ENCODE assay signal across 21 cellular contexts in genomic region chr12:132014092-132014914, GRCh38.
DNase-seq lines count a peak whose midpoint lies in the region; ATAC-seq, FAIRE-seq and TF ChIP-seq lines count a peak whose summit lies in the region.
"Had no signal": no experiment of that assay in that cellular context is flagged by ENCODE, and none has a peak within 500 bp of the region (broad histone marks: within the 10 kb centered on the region; RNA-seq: fewer than 3 reads in every experiment).

No MANE protein-coding gene starts in this region.

- TF ChIP-seq POLR2A in K562 (conservative IDR thresholded peaks at IDR 0.05), result no peak

- H3K4me3 Mint-ChIP-seq in activated T-cell treated with anti-CD3 and anti-CD28 coated beads, Interleukin-2, amount 50 U/mL, for 24 hours, result no peak overlapping the region
- H3K4me3 Mint-ChIP-seq: activated CD8-positive, alpha-beta T cell treated with anti-CD3 and anti-CD28 coated beads, Interleukin-2, amount 10 ng/mL, durations not matched to agents 7 days and 5 days; activated T-cell treated with anti-CD3 and anti-CD28 coated beads, Interleukin-2, amount 50 U/mL, for 72 hours had no signal

- TF ChIP-seq RAD21 in K562 (CRISPR knock-in tag; conservative IDR thresholded peaks at IDR 0.05 in 1 of 2, IDR thresholded peaks at IDR 0.05 in 1 of 2), result no peak

- POLR2A ChIA-PET in K562 (lab: Yijun Ruan, JAX), result no interaction called here
- POLR2A ChIA-PET in A673 (lab: Charles Lee; ENCODE audit: low non-redundant PET), result no interaction called here

- TF ChIP-seq CTCF in K562 (IDR thresholded peaks at IDR 0.05 in 2 of 3, conservative IDR thresholded peaks at IDR 0.05 in 1 of 3; ENCODE audit: insufficient read depth in 2 of 3, low read depth in 1 of 3, low read length in 3 of 3) (no peak), GM20000 (IDR thresholded peaks at IDR 0.05; ENCODE audit: extremely low read depth, missing control alignments) (no peak), A673 (conservative IDR thresholded peaks at IDR 0.05; ENCODE audit: low read depth, low read length) (no peak)

- CTCF ChIA-PET in K562 (lab: Yijun Ruan, JAX; ENCODE audit: low intra/inter-chr PET ratio) (no interaction called here), A673 (lab: Charles Lee) (interaction anchor here (0.6 kb wide), 1 partner anchor 65 kb away, joined by 3 read pairs; the partner anchor contains the start of gene EP400)

- H4K20me1 ChIP-seq in K562 (replicated peaks; ENCODE audit: control insufficient read depth, insufficient read depth, low read length), result no peaks in the 10 kb centered on the region

- no peaks in the 10 kb centered on the region for H3K9me3 ChIP-seq in K562 (replicated peaks; ENCODE audit: control insufficient read depth, insufficient read depth, low read depth, low read length)
- no peaks in the 10 kb centered on the region for H3K9me3 ChIP-seq in A673 (ENCODE audit: low read depth, low read length, poor library complexity, severe bottlenecking)
- H3K9me3 ChIP-seq: BLaER1 treated with 17β-estradiol and CSF1 and Interleukin-3, amounts not matched to agents 10 nM and 100 nM; breast epithelium; neutrophil; upper lobe of left lung had no signal

- H2AFZ ChIP-seq in K562 (ENCODE audit: low read depth, low read length), result no peak overlapping the region

- no peak; the same call in 2 of the 3 replicates for ATAC-seq in K562
- ATAC-seq in sciatic nerve, result peak; percentile 19
- ATAC-seq: activated CD8-positive, alpha-beta T cell treated with anti-CD3 and anti-CD28 coated beads, Interleukin-2, amount 10 ng/mL, durations not matched to agents 7 days and 5 days had no signal

- H3K9me1 ChIP-seq in K562 (ENCODE audit: control insufficient read depth, insufficient read depth, low read length), result no peaks in the 10 kb centered on the region

- H3K4me1 ChIP-seq in K562 (replicated peaks in 1 of 2; ENCODE audit: control insufficient read depth in 2 of 2, insufficient read depth in 2 of 2, low read length in 2 of 2) (peaks cover 0 to 4% of the 10 kb centered on the region in 2 experiments; a peak in 1 of 5 replicates), A673 (ENCODE audit: insufficient read depth, low read length, poor library complexity, severe bottlenecking) (no peaks in the 10 kb centered on the region)
- H3K4me1 ChIP-seq: BLaER1 treated with 17β-estradiol and CSF1 and Interleukin-3, amounts not matched to agents 10 nM and 100 nM; breast epithelium; upper lobe of left lung had no signal

- in situ Hi-C loops in K562 (cut with MboI), result no loop called here

- H3K4me3 ChIP-seq in H7 (ENCODE audit: insufficient read depth, low read depth, low read length) (no peak overlapping the region), K562 (no peak overlapping the region), A673 (ENCODE audit: low read depth, low read length, poor library complexity, severe bottlenecking) (no peak overlapping the region)
- H3K4me3 ChIP-seq: BLaER1 treated with 17β-estradiol and CSF1 and Interleukin-3, amounts not matched to agents 10 nM and 100 nM; breast epithelium; lung; upper lobe of left lung had no signal

- BruUV-seq in K562 (replicated peaks; lab: Mats Ljungman, UMichigan) (no TSS peak), A673 (replicated peaks; lab: Mats Ljungman, UMichigan) (no TSS peak)

- H3K9me3 Mint-ChIP-seq in activated T-cell treated with anti-CD3 and anti-CD28 coated beads, Interleukin-2, amount 50 U/mL, for 24 hours, result no peaks in the 10 kb centered on the region
- H3K9me3 Mint-ChIP-seq: activated T-cell treated with anti-CD3 and anti-CD28 coated beads, Interleukin-2, amount 50 U/mL, for 72 hours had no signal

- FAIRE-seq in K562 (lab: Jason Lieb, UNC), result no peak
- FAIRE-seq: A204.1, endothelial cell of umbilical vein, H1, islet of Langerhans had no signal

- H3K27ac ChIP-seq in K562 (ENCODE audit: extremely low read depth, low read depth, low read length) (no peak overlapping the region), A673 (ENCODE audit: low read depth, low read length, poor library complexity, severe bottlenecking) (no peak overlapping the region)
- H3K27ac ChIP-seq: BLaER1 treated with 17β-estradiol and CSF1 and Interleukin-3, amounts not matched to agents 10 nM and 100 nM; breast epithelium; neutrophil; upper lobe of left lung had no signal

- H3K4me1 Mint-ChIP-seq in activated T-cell treated with anti-CD3 and anti-CD28 coated beads, Interleukin-2, amount 50 U/mL, for 24 hours (ENCODE audit: low read depth), result no peaks in the 10 kb centered on the region

- no peak for DNase-seq in activated T-cell treated with anti-CD3 and anti-CD28 coated beads, Interleukin-2, amount 50 U/mL, for 24 hours
- DNase-seq in activated T-cell treated with anti-CD3 and anti-CD28 coated beads, Interleukin-2, amount 50 U/mL, for 48 hours, result no peak
- peak; percentile 35 for DNase-seq in H7
- DNase-seq in K562 (ENCODE audit: extremely low read depth in 1 of 4, low spot score in 3 of 4), result no peak
- DNase-seq in sciatic nerve (ENCODE audit: low spot score), result peak; percentile 52
- no peak for DNase-seq in activated gamma-delta T cell treated with Interleukin-2 at 50 U/mL for 16 hours
- no peak for DNase-seq in GM20000 (ENCODE audit: low spot score)
- DNase-seq in A673 (ENCODE audit: low spot score), result no peak
- DNase-seq: activated CD8-positive, alpha-beta T cell treated with anti-CD3 and anti-CD28 coated beads, Interleukin-2, amount 10 ng/mL, durations not matched to agents 7 days and 5 days; activated T-cell treated with anti-CD3 and anti-CD28 coated beads, Interleukin-2, amount 50 U/mL, for 72 hours; NCI-H524; stimulated activated CD4-positive, alpha-beta T cell treated with anti-CD3 and anti-CD28 coated beads, Interleukin-4, amount 100 ng/mL, for 4 hours had no signal

- no peaks in the 10 kb centered on the region for H3K79me2 ChIP-seq in K562 (ENCODE audit: control insufficient read depth, insufficient read depth, low read length)

- H3K27me3 ChIP-seq in H7 (ENCODE audit: control insufficient read depth, insufficient read depth, low read length), result no peaks in the 10 kb centered on the region
- no peaks in the 10 kb centered on the region for H3K27me3 ChIP-seq in K562 (ENCODE audit: control insufficient read depth in 2 of 2, insufficient read depth in 2 of 2, low read length in 2 of 2)
- no peaks in the 10 kb centered on the region for H3K27me3 ChIP-seq in A673 (replicated peaks; ENCODE audit: insufficient read depth, low read depth, low read length, poor library complexity)
- H3K27me3 ChIP-seq: BLaER1 treated with 17β-estradiol and CSF1 and Interleukin-3, amounts not matched to agents 10 nM and 100 nM; breast epithelium; neutrophil; upper lobe of left lung had no signal

- H3K36me3 Mint-ChIP-seq in activated T-cell treated with anti-CD3 and anti-CD28 coated beads, Interleukin-2, amount 50 U/mL, for 24 hours (ENCODE audit: low read depth), result peaks cover 97% of the 10 kb centered on the region

- intact Hi-C loops in K562 (cut with micrococcal nuclease), result no loop called here
- intact Hi-C loops in sciatic nerve (cut with DNase I), result no loop called here
- intact Hi-C loops in A673 (cut with micrococcal nuclease; ENCODE audit: unreplicated experiment), result no loop called here

- H3K36me3 ChIP-seq in H7 (replicated peaks; ENCODE audit: control insufficient read depth, insufficient read depth, low read length) (peaks cover 47% of the 10 kb centered on the region), K562 (ENCODE audit: control insufficient read depth, insufficient read depth, low read length) (peaks cover 92% of the 10 kb centered on the region; the same call in 2 of the 3 replicates), A673 (ENCODE audit: insufficient read depth, low read length, poor library complexity, severe bottlenecking) (peaks cover 84% of the 10 kb centered on the region)

- no peak for TF ChIP-seq EP300 in K562 (IDR thresholded peaks at IDR 0.05; ENCODE audit: low read length)

- WGBS in K562 (ENCODE audit: insufficient coverage, low coverage, missing lambda C conversion rate), result 87% methylated on average over 19 of the region's 22 CpGs

- H3K27ac Mint-ChIP-seq in activated T-cell treated with anti-CD3 and anti-CD28 coated beads, Interleukin-2, amount 50 U/mL, for 24 hours, result peak overlapping the region; percentile 67
- H3K27ac Mint-ChIP-seq: activated CD8-positive, alpha-beta T cell treated with anti-CD3 and anti-CD28 coated beads, Interleukin-2, amount 10 ng/mL, durations not matched to agents 7 days and 5 days; activated T-cell treated with anti-CD3 and anti-CD28 coated beads, Interleukin-2, amount 50 U/mL, for 72 hours had no signal

- H3K27me3 Mint-ChIP-seq in activated T-cell treated with anti-CD3 and anti-CD28 coated beads, Interleukin-2, amount 50 U/mL, for 24 hours, result no peaks in the 10 kb centered on the region

- H3K9ac ChIP-seq in K562 (ENCODE audit: insufficient read depth in 1 of 2, low read depth in 2 of 2, low read length in 2 of 2), result peak overlapping the region in 1 of 2 experiments; percentile 39; a peak in 1 of 4 replicates
- H3K9ac ChIP-seq: BLaER1 treated with 17β-estradiol and CSF1 and Interleukin-3, amounts not matched to agents 10 nM and 100 nM had no signal

- no peak overlapping the region for H3K4me2 ChIP-seq in K562 (ENCODE audit: insufficient read depth, low read length)
- H3K4me2 ChIP-seq: BLaER1 treated with 17β-estradiol and CSF1 and Interleukin-3, amounts not matched to agents 10 nM and 100 nM had no signal

TF ChIP-seq in K562, 482 proteins besides CTCF, POLR2A, EP300 and RAD21 (continues in another document):
- TF ChIP-seq SNAPC5 (CRISPR knock-in tag; IDR thresholded peaks at IDR 0.05) (no peak), RBM22 (IDR thresholded peaks at IDR 0.05; ENCODE audit: low read depth, low read length, poor library complexity, severe bottlenecking) (peak; percentile 40), HES1 (IDR thresholded peaks at IDR 0.05; ENCODE audit: low read depth) (no peak), ARNT (IDR thresholded peaks at IDR 0.05) (no peak), SNIP1 (IDR thresholded peaks at IDR 0.05; ENCODE audit: low read depth) (no peak), ZBTB7A (IDR thresholded peaks at IDR 0.05; ENCODE audit: borderline replicate concordance, control insufficient read depth, low read depth, low read length) (no peak), NFIC (IDR thresholded peaks at IDR 0.05) (no peak), MCM7 (IDR thresholded peaks at IDR 0.05) (no peak), MAFF (IDR thresholded peaks at IDR 0.05; ENCODE audit: low read length) (no peak), EP400 (IDR thresholded peaks at IDR 0.05) (no peak), HNRNPUL1 (IDR thresholded peaks at IDR 0.05; ENCODE audit: low read length) (no peak), RB1 (IDR thresholded peaks at IDR 0.05; ENCODE audit: low read depth) (no peak), POLR2G (IDR thresholded peaks at IDR 0.05; ENCODE audit: low read depth, low read length) (peak; percentile 47)

Comparison
In these comparisons a context has a peak if more than half of its experiments do, and no peak if none do; other contexts are left out.
1. DNase-seq: peak in H7 (single experiment) and sciatic nerve (single experiment); none in activated T-cell treated with anti-CD3 and anti-CD28 coated beads, Interleukin-2, amount 50 U/mL, for 24 hours (single experiment), activated T-cell treated with anti-CD3 and anti-CD28 coated beads, Interleukin-2, amount 50 U/mL, for 48 hours (0 of 2), K562 (0 of 4), activated gamma-delta T cell treated with Interleukin-2 at 50 U/mL for 16 hours (single experiment), GM20000 (single experiment) and A673 (single experiment).